In genomic region chr2:187569571-187569970, GRCh38 we compare ENCODE assay signal across 32 cellular contexts. TPM values are rescaled to one million over a fixed set of nuclear protein-coding genes. Genes with fewer than 3 reads are reported as not detected.
"Had no signal": no experiment of that assay in that cellular context is flagged by ENCODE, and none has a peak within 500 bp of the region (broad histone marks: within the 10 kb centered on the region; RNA-seq: fewer than 3 reads in every experiment).

No MANE protein-coding gene starts in this region.

- H3K4me3 ChIP-seq: ascending aorta, coronary artery, dorsolateral prefrontal cortex, esophagus muscularis mucosa, gastrocnemius medialis, heart left ventricle had no signal

- H3K27me3 Mint-ChIP-seq: activated CD4-positive, alpha-beta memory T cell treated with anti-CD3 and anti-CD28 coated beads, Interleukin-2, amount 10 ng/mL, durations not matched to agents 7 days and 5 days; activated CD4-positive, alpha-beta T cell treated with anti-CD3 and anti-CD28 coated beads, Interleukin-2, amount 10 ng/mL, durations not matched to agents 7 days and 5 days; activated naive CD4-positive, alpha-beta T cell treated with anti-CD3 and anti-CD28 coated beads, Interleukin-2, amount 10 ng/mL, durations not matched to agents 7 days and 5 days; activated naive CD8-positive, alpha-beta T cell treated with anti-CD3 and anti-CD28 coated beads, Interleukin-2, amount 10 ng/mL, durations not matched to agents 7 days and 5 days; activated T-cell treated with anti-CD3 and anti-CD28 coated beads, Interleukin-2, amount 50 U/mL, for 24 hours; central memory CD8-positive, alpha-beta T cell; dendritic cell treated with granulocyte-macrophage colony-stimulating factor and Interleukin-4, amounts not matched to agents 40 ng/mL and 50 ng/mL, for 4 days had no signal

- H3K36me3 Mint-ChIP-seq: activated naive CD4-positive, alpha-beta T cell treated with anti-CD3 and anti-CD28 coated beads, Interleukin-2, amount 10 ng/mL, durations not matched to agents 7 days and 5 days; activated naive CD4-positive, alpha-beta T cell treated with anti-CD3 and anti-CD28 coated beads, Interleukin-2, amount 50 U/mL, for 72 hours; activated naive CD8-positive, alpha-beta T cell treated with anti-CD3 and anti-CD28 coated beads, Interleukin-2, amount 10 ng/mL, durations not matched to agents 7 days and 5 days had no signal

- H3K9me3 Mint-ChIP-seq: activated CD4-positive, alpha-beta memory T cell treated with anti-CD3 and anti-CD28 coated beads, Interleukin-2, amount 10 ng/mL, durations not matched to agents 7 days and 5 days; activated CD4-positive, alpha-beta T cell treated with anti-CD3 and anti-CD28 coated beads, Interleukin-2, amount 10 ng/mL, durations not matched to agents 7 days and 5 days; activated naive CD4-positive, alpha-beta T cell treated with anti-CD3 and anti-CD28 coated beads, Interleukin-2, amount 10 ng/mL, durations not matched to agents 7 days and 5 days; activated naive CD4-positive, alpha-beta T cell treated with anti-CD3 and anti-CD28 coated beads, Interleukin-2, amount 50 U/mL, for 72 hours; dendritic cell treated with granulocyte-macrophage colony-stimulating factor and Interleukin-4, amounts not matched to agents 40 ng/mL and 50 ng/mL, for 4 days; T-helper 2 cell treated with Interferon-gamma antibody and Interleukin-4, amounts not matched to agents 5 μg/mL and 100 μg/mL, for 36 hours had no signal

- H3K36me3 ChIP-seq: ascending aorta, brain microvascular endothelial cell, esophagus muscularis mucosa, gastrocnemius medialis, heart left ventricle had no signal

- H3K4me1 ChIP-seq: ascending aorta, esophagus muscularis mucosa, foreskin keratinocyte, gastrocnemius medialis, heart left ventricle had no signal

- H3K4me1 Mint-ChIP-seq: activated CD4-positive, alpha-beta memory T cell treated with anti-CD3 and anti-CD28 coated beads, Interleukin-2, amount 10 ng/mL, durations not matched to agents 7 days and 5 days; activated CD4-positive, alpha-beta T cell treated with anti-CD3 and anti-CD28 coated beads, Interleukin-2, amount 10 ng/mL, durations not matched to agents 7 days and 5 days; activated naive CD4-positive, alpha-beta T cell treated with anti-CD3 and anti-CD28 coated beads, Interleukin-2, amount 10 ng/mL, durations not matched to agents 7 days and 5 days; activated naive CD8-positive, alpha-beta T cell treated with anti-CD3 and anti-CD28 coated beads, Interleukin-2, amount 10 ng/mL, durations not matched to agents 7 days and 5 days; central memory CD8-positive, alpha-beta T cell had no signal

- DNase-seq: activated CD4-positive, alpha-beta memory T cell treated with anti-CD3 and anti-CD28 coated beads, Interleukin-2, amount 10 ng/mL, durations not matched to agents 7 days and 5 days; activated CD4-positive, alpha-beta T cell treated with anti-CD3 and anti-CD28 coated beads for 1 hour; activated CD4-positive, alpha-beta T cell treated with anti-CD3 and anti-CD28 coated beads for 4 hours; activated CD4-positive, alpha-beta T cell treated with anti-CD3 and anti-CD28 coated beads, Interleukin-2, amount 10 ng/mL, durations not matched to agents 7 days and 5 days; activated CD4-positive, alpha-beta T cell treated with anti-CD3 and anti-CD28 coated beads, Interleukin-2, amount 50 U/mL, for 4 hours; activated CD8-positive, alpha-beta memory T cell treated with anti-CD3 and anti-CD28 coated beads, Interleukin-2, amount 50 U/mL, for 48 hours; activated gamma-delta T cell; activated naive CD4-positive, alpha-beta T cell; activated naive CD4-positive, alpha-beta T cell treated with anti-CD3 and anti-CD28 coated beads, Interleukin-2, amount 10 ng/mL, durations not matched to agents 7 days and 5 days; activated naive CD8-positive, alpha-beta T cell treated with anti-CD3 and anti-CD28 coated beads, Interleukin-2, amount 10 ng/mL, durations not matched to agents 7 days and 5 days; activated T-cell treated with anti-CD3 and anti-CD28 coated beads for 4 hours; activated T-cell treated with anti-CD3 and anti-CD28 coated beads, Interleukin-2, amount 50 U/mL, for 24 hours; activated T-cell treated with anti-CD3 and anti-CD28 coated beads, Interleukin-2, amount 50 U/mL, for 72 hours; brain microvascular endothelial cell; dorsolateral prefrontal cortex; effector memory CD4-positive, alpha-beta T cell; endodermal cell; erythroblast; foreskin keratinocyte; gastrocnemius medialis; glutamatergic neuron; heart left ventricle; hypothalamus; T1000 had no signal

- H3K27ac Mint-ChIP-seq: activated CD4-positive, alpha-beta memory T cell treated with anti-CD3 and anti-CD28 coated beads, Interleukin-2, amount 10 ng/mL, durations not matched to agents 7 days and 5 days; activated CD4-positive, alpha-beta T cell treated with anti-CD3 and anti-CD28 coated beads, Interleukin-2, amount 10 ng/mL, durations not matched to agents 7 days and 5 days; activated naive CD4-positive, alpha-beta T cell treated with anti-CD3 and anti-CD28 coated beads, Interleukin-2, amount 10 ng/mL, durations not matched to agents 7 days and 5 days; activated naive CD4-positive, alpha-beta T cell treated with anti-CD3 and anti-CD28 coated beads, Interleukin-2, amount 50 U/mL, for 72 hours; activated naive CD8-positive, alpha-beta T cell treated with anti-CD3 and anti-CD28 coated beads, Interleukin-2, amount 10 ng/mL, durations not matched to agents 7 days and 5 days; activated T-cell treated with anti-CD3 and anti-CD28 coated beads, Interleukin-2, amount 50 U/mL, for 24 hours; activated T-cell treated with anti-CD3 and anti-CD28 coated beads, Interleukin-2, amount 50 U/mL, for 72 hours; dendritic cell treated with granulocyte-macrophage colony-stimulating factor and Interleukin-4, amounts not matched to agents 40 ng/mL and 50 ng/mL, for 4 days; endodermal cell; T-helper 2 cell treated with Interferon-gamma antibody and Interleukin-4, amounts not matched to agents 5 μg/mL and 100 μg/mL, for 36 hours had no signal

- H3K9me3 ChIP-seq: esophagus muscularis mucosa, gastrocnemius medialis had no signal

- FAIRE-seq: bronchial epithelial cell had no signal

- H3K4me3 Mint-ChIP-seq: activated CD4-positive, alpha-beta memory T cell treated with anti-CD3 and anti-CD28 coated beads, Interleukin-2, amount 10 ng/mL, durations not matched to agents 7 days and 5 days; activated CD4-positive, alpha-beta T cell treated with anti-CD3 and anti-CD28 coated beads, Interleukin-2, amount 10 ng/mL, durations not matched to agents 7 days and 5 days; activated naive CD4-positive, alpha-beta T cell treated with anti-CD3 and anti-CD28 coated beads, Interleukin-2, amount 10 ng/mL, durations not matched to agents 7 days and 5 days; activated naive CD8-positive, alpha-beta T cell treated with anti-CD3 and anti-CD28 coated beads, Interleukin-2, amount 10 ng/mL, durations not matched to agents 7 days and 5 days; activated T-cell treated with anti-CD3 and anti-CD28 coated beads, Interleukin-2, amount 50 U/mL, for 24 hours; activated T-cell treated with anti-CD3 and anti-CD28 coated beads, Interleukin-2, amount 50 U/mL, for 72 hours; central memory CD8-positive, alpha-beta T cell; dendritic cell treated with granulocyte-macrophage colony-stimulating factor and Interleukin-4, amounts not matched to agents 40 ng/mL and 50 ng/mL, for 4 days; endodermal cell; T-helper 2 cell treated with Interferon-gamma antibody and Interleukin-4, amounts not matched to agents 5 μg/mL and 100 μg/mL, for 36 hours had no signal

- ATAC-seq: activated naive CD4-positive, alpha-beta T cell treated with anti-CD3 and anti-CD28 coated beads, Interleukin-2, amount 50 U/mL, for 72 hours; activated T-cell treated with anti-CD3 and anti-CD28 coated beads, Interleukin-2, amount 50 U/mL, for 72 hours; foreskin keratinocyte; gastrocnemius medialis; heart left ventricle had no signal

- H3K27me3 ChIP-seq: ascending aorta, brain microvascular endothelial cell, dorsolateral prefrontal cortex, esophagus muscularis mucosa, foreskin keratinocyte, gastrocnemius medialis, heart left ventricle had no signal

- H3K27ac ChIP-seq: ascending aorta, brain microvascular endothelial cell, coronary artery, esophagus muscularis mucosa, foreskin keratinocyte, gastrocnemius medialis, heart left ventricle had no signal

RNA-seq across cellular contexts. Expression of gene TFPI, which starts 15.3 kb away (rescaled TPM):
- total RNA-seq: activated CD4-positive, alpha-beta memory T cell treated with anti-CD3 and anti-CD28 coated beads, Interleukin-2, amount 10 ng/mL, durations not matched to agents 7 days and 5 days; activated CD4-positive, alpha-beta T cell treated with anti-CD3 and anti-CD28 coated beads, Interleukin-2, amount 10 ng/mL, durations not matched to agents 7 days and 5 days had no signal
